17 cellular contexts compared by ENCODE assay signal in the genomic region with DNA sequence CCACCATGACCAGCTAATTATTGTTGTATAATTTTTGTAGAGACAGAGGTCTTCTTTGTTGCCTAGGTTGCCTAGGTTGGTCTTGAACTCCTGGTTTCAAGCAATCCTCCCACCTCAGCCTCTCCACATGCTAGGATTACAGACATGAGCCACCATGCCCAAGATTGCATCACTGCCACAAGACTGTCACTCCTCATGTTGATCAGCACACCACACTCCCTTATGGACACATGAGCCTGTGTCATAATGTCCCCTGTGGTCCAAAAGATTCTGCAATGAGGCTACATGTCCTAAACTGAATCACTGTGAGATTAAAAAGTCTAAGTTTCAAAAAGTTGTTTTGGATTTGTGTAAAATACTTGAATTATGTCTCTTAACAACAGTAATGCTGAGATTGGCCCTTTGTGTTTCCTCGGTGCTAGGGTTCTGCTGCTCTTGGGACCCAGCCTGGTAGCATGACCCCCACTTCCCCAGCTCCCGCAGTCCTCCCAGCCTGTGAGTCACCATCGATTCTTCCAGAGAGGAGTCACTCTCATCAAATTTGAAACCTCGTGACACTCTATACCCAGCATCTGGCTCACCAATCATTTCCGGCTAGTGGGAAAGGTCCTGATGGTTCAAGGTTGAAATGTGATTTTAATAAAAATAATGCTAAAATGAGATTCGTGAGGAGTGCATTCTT.
"Had no signal": no experiment of that assay in that cellular context is flagged by ENCODE, and none has a peak within 500 bp of the region (broad histone marks: within the 10 kb centered on the region; RNA-seq: fewer than 3 reads in every experiment).

No MANE protein-coding gene starts in this region.

- H3K9me3 ChIP-seq: breast epithelium, neutrophil, transverse colon had no signal

- DNase-seq: activated CD4-positive, alpha-beta T cell treated with anti-CD3 and anti-CD28 coated beads, Interleukin-2, amount 10 ng/mL, durations not matched to agents 24 days and 14 days; activated CD8-positive, alpha-beta T cell treated with anti-CD3 and anti-CD28 coated beads, Interleukin-2, amount 10 ng/mL, durations not matched to agents 7 days and 5 days; activated naive CD4-positive, alpha-beta T cell treated with anti-CD3 and anti-CD28 coated beads, Interleukin-2, amount 10 ng/mL, durations not matched to agents 7 days and 5 days; activated naive CD8-positive, alpha-beta T cell treated with anti-CD3 and anti-CD28 coated beads, Interleukin-2, amount 50 U/mL, for 24 hours; activated T-cell treated with anti-CD3 and anti-CD28 coated beads, Interleukin-2, amount 50 U/mL, for 24 hours; aorta; erythroblast; immature natural killer cell; natural killer cell; spleen; stimulated activated naive CD4-positive, alpha-beta T cell; substantia nigra; T-cell; transverse colon had no signal

- H3K4me1 ChIP-seq: breast epithelium, spleen, transverse colon had no signal

- H3K27ac ChIP-seq: coronary artery, neutrophil, spleen, transverse colon had no signal

- H3K36me3 ChIP-seq: breast epithelium, neutrophil, spleen, transverse colon had no signal

- H3K27me3 ChIP-seq: breast epithelium, neutrophil, spleen, transverse colon had no signal

- ATAC-seq: activated CD8-positive, alpha-beta T cell treated with anti-CD3 and anti-CD28 coated beads, Interleukin-2, amount 10 ng/mL, durations not matched to agents 7 days and 5 days; activated naive CD8-positive, alpha-beta T cell treated with anti-CD3 and anti-CD28 coated beads, Interleukin-2, amount 50 U/mL, for 24 hours; natural killer cell; T-cell had no signal

- H3K4me3 ChIP-seq: breast epithelium, coronary artery, spleen, transverse colon had no signal
